1 cellular context compared by ENCODE assay signal in the genomic region with DNA sequence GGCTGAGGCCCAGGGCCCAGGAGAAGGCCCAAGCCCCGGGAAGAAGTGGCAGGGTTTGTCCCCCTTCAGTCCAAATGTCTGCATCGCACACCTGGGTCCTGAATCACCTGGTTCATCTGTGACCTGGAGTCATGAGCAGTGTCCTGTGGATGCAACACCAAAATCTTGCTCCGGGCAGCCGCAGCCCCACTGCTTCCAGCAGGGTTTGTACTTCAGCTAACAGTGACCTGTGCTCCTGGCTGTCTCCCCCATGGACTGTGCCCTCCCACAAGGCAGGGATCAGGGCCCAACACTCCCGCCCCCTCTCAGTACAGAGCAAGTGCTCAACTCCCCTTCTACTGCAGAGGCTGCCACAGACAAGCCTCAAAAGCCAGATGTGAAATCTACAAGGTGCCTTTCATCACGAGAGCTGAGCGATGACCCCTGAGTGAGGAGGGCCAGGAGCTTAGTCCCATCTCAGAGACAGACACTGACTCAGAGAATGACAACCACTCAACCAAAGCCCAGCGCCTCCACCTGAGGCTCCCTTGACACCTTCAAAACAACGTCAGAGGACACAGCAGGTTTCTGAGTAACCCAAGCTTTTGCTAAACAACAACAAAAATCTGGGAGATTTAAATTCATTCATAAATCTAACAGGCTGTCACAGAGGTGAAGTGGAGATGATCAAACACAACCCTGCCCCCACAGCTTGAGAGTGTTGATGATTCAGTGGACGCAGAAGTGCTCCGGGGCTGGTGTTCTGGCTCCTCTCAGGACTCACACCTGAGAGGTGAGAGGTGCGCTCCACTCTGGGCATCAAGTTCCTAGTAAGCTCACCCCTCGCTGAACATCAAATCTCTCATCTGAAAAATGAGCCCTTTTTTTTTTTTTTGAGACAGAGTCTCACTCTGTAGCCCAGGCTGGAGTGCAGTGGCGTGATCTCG.
TF ChIP-seq lines count a peak whose summit lies in the region.

No MANE protein-coding gene starts in this region.

TF ChIP-seq in HepG2, 621 proteins besides CTCF, POLR2A, EP300 and RAD21 (continues in another document):
- TF ChIP-seq MTERF4 (CRISPR knock-in tag; IDR thresholded peaks at IDR 0.05) = 0 out of 2 replicates have a peak, but pooled peaks have one; percentile 60
- TF ChIP-seq ZNF317 (CRISPR knock-in tag; IDR thresholded peaks at IDR 0.05) = peak; percentile 79; the same call in 1 of the 2 replicates
- TF ChIP-seq, protein P1, sequence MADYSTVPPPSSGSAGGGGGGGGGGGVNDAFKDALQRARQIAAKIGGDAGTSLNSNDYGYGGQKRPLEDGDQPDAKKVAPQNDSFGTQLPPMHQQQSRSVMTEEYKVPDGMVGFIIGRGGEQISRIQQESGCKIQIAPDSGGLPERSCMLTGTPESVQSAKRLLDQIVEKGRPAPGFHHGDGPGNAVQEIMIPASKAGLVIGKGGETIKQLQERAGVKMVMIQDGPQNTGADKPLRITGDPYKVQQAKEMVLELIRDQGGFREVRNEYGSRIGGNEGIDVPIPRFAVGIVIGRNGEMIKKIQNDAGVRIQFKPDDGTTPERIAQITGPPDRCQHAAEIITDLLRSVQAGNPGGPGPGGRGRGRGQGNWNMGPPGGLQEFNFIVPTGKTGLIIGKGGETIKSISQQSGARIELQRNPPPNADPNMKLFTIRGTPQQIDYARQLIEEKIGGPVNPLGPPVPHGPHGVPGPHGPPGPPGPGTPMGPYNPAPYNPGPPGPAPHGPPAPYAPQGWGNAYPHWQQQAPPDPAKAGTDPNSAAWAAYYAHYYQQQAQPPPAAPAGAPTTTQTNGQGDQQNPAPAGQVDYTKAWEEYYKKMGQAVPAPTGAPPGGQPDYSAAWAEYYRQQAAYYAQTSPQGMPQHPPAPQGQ (CRISPR knock-in tag; IDR thresholded peaks at IDR 0.05; ENCODE audit: borderline replicate concordance) = no peak
- TF ChIP-seq SETDB1 (CRISPR knock-in tag; IDR thresholded peaks at IDR 0.05; ENCODE audit: borderline replicate concordance) = no peak
- no peak for TF ChIP-seq KDM3A (CRISPR knock-in tag; IDR thresholded peaks at IDR 0.05; ENCODE audit: low read depth)
- TF ChIP-seq PREB (CRISPR knock-in tag; IDR thresholded peaks at IDR 0.05) = no peak
- TF ChIP-seq HDAC6 (IDR thresholded peaks at IDR 0.05; ENCODE audit: low read depth, low read length) = no peak
- 0 out of 2 replicates have a peak, but pooled peaks have one; percentile 20 for TF ChIP-seq ZBTB38 (CRISPR knock-in tag; IDR thresholded peaks at IDR 0.05)
- no peak for TF ChIP-seq SNRNP70 (IDR thresholded peaks at IDR 0.05; ENCODE audit: low read depth, low read length)
- TF ChIP-seq NFATC3 (CRISPR knock-in tag; IDR thresholded peaks at IDR 0.05) = no peak
- TF ChIP-seq CBX5 (CRISPR knock-in tag; IDR thresholded peaks at IDR 0.05; ENCODE audit: borderline replicate concordance) = no peak
- no peak for TF ChIP-seq ZNF780A (CRISPR knock-in tag; IDR thresholded peaks at IDR 0.05)
- no peak for TF ChIP-seq ZNF44 (CRISPR knock-in tag; IDR thresholded peaks at IDR 0.05)
- TF ChIP-seq HNRNPUL1 (IDR thresholded peaks at IDR 0.05; ENCODE audit: low read depth, low read length) = no peak
- no peak for TF ChIP-seq RARG (CRISPR knock-in tag; IDR thresholded peaks at IDR 0.05; ENCODE audit: low read depth)
- no peak for TF ChIP-seq PRPF4 (IDR thresholded peaks at IDR 0.05; ENCODE audit: low read depth, low read length, poor library complexity, severe bottlenecking)
- no peak for TF ChIP-seq RFX5 (IDR thresholded peaks at IDR 0.05; ENCODE audit: low read depth, low read length)
- TF ChIP-seq UBTF (CRISPR knock-in tag; IDR thresholded peaks at IDR 0.05) = peak; percentile 37; the same call in 1 of the 2 replicates
- no peak for TF ChIP-seq ZSCAN25 (CRISPR knock-in tag; IDR thresholded peaks at IDR 0.05)
- TF ChIP-seq RNF2 (conservative IDR thresholded peaks at IDR 0.05; ENCODE audit: low read depth) = no peak
- no peak for TF ChIP-seq RFX1 (IDR thresholded peaks at IDR 0.05)
- TF ChIP-seq ZMYM3 (CRISPR knock-in tag; IDR thresholded peaks at IDR 0.05) = peak; percentile 53; the same call in 1 of the 2 replicates
- no peak for TF ChIP-seq ZNF230 (CRISPR knock-in tag; IDR thresholded peaks at IDR 0.05)
- TF ChIP-seq NFIC (IDR thresholded peaks at IDR 0.05; ENCODE audit: low read length) = no peak
- TF ChIP-seq ARNT (IDR thresholded peaks at IDR 0.05) = no peak
- TF ChIP-seq, protein P2, sequence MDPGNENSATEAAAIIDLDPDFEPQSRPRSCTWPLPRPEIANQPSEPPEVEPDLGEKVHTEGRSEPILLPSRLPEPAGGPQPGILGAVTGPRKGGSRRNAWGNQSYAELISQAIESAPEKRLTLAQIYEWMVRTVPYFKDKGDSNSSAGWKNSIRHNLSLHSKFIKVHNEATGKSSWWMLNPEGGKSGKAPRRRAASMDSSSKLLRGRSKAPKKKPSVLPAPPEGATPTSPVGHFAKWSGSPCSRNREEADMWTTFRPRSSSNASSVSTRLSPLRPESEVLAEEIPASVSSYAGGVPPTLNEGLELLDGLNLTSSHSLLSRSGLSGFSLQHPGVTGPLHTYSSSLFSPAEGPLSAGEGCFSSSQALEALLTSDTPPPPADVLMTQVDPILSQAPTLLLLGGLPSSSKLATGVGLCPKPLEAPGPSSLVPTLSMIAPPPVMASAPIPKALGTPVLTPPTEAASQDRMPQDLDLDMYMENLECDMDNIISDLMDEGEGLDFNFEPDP (CRISPR knock-in tag; conservative IDR thresholded peaks at IDR 0.05) = no peak
- TF ChIP-seq RBFOX2 (IDR thresholded peaks at IDR 0.05; ENCODE audit: low read depth, low read length) = 0 out of 2 replicates have a peak, but pooled peaks have one; percentile 10
- no peak for TF ChIP-seq ZNF792 (CRISPR knock-in tag; IDR thresholded peaks at IDR 0.05)
- TF ChIP-seq ZNF550 (CRISPR knock-in tag; IDR thresholded peaks at IDR 0.05; ENCODE audit: borderline replicate concordance) = no peak
- no peak for TF ChIP-seq RELA (CRISPR knock-in tag; IDR thresholded peaks at IDR 0.05)
- TF ChIP-seq, protein P3, sequence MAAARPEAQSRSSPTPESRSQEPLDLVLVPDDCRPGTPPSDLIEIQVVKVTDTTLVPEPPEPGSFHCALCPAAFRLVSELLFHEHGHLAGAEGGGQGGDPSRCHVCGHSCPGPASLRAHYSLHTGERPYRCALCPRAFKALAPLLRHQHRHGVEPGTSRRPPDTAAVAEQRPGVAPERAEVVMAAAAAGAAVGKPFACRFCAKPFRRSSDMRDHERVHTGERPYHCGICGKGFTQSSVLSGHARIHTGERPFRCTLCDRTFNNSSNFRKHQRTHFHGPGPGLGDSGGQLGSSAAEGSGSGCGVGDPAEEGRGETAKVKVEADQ (CRISPR knock-in tag; IDR thresholded peaks at IDR 0.05; ENCODE audit: borderline replicate concordance) = no peak
- no peak for TF ChIP-seq ZNF331 (CRISPR knock-in tag; IDR thresholded peaks at IDR 0.05)
- no peak for TF ChIP-seq NFKB2 (CRISPR knock-in tag; IDR thresholded peaks at IDR 0.05; ENCODE audit: borderline replicate concordance)
- TF ChIP-seq FOXP1 (IDR thresholded peaks at IDR 0.05) = no peak
- no peak for TF ChIP-seq FOXP1 (CRISPR knock-in tag; IDR thresholded peaks at IDR 0.05)
- no peak for TF ChIP-seq BRCA1 (CRISPR knock-in tag; IDR thresholded peaks at IDR 0.05)
- TF ChIP-seq SUZ12 (IDR thresholded peaks at IDR 0.05; ENCODE audit: low read depth, low read length) = no peak
- peak; percentile 44; the same call in 1 of the 2 replicates for TF ChIP-seq PATZ1 (CRISPR knock-in tag; IDR thresholded peaks at IDR 0.05)
- no peak for TF ChIP-seq RERE (CRISPR knock-in tag; IDR thresholded peaks at IDR 0.05; ENCODE audit: low read depth)
- TF ChIP-seq ZMYM2 (CRISPR knock-in tag; IDR thresholded peaks at IDR 0.05) = no peak
- no peak for TF ChIP-seq ZSCAN9 (CRISPR knock-in tag; IDR thresholded peaks at IDR 0.05; ENCODE audit: borderline replicate concordance)
- no peak for TF ChIP-seq ZNF678 (CRISPR knock-in tag; IDR thresholded peaks at IDR 0.05)
- peak; percentile 22 for TF ChIP-seq AGO2 (optimal IDR thresholded peaks at IDR 0.05; ENCODE audit: low read depth, low read length)
